In the genomic region with DNA sequence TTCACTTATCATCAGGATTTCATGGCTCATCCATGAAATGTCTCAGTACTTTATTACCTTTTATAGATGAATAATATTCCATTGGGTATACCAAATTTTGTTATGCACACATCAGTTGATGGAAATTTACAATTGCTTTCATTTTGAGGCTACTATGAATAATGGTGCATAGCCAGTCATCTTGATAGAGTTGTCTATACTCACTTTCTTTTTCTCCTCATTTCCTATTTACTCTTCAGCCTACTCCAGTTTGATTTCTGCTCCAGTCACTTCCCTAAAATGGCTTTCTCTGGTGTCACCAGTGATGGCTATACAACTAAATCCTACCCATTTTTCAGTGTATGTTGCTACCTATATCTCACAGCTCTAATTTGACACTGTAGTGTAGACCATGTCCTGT, we compare ENCODE assay signal across 22 cellular contexts.
"Had no signal": no experiment of that assay in that cellular context is flagged by ENCODE, and none has a peak within 500 bp of the region (broad histone marks: within the 10 kb centered on the region; RNA-seq: fewer than 3 reads in every experiment).

No MANE protein-coding gene starts in this region.

- H3K27me3 ChIP-seq: esophagus muscularis mucosa, gastroesophageal sphincter, heart left ventricle, right lobe of liver, stomach, vagina had no signal

- H3K9me3 ChIP-seq: esophagus muscularis mucosa, gastroesophageal sphincter, heart left ventricle, right lobe of liver, stomach, vagina had no signal

- H3K4me3 ChIP-seq: esophagus muscularis mucosa, gastroesophageal sphincter, heart left ventricle, lung, right lobe of liver, stomach, vagina had no signal

- H3K4me1 ChIP-seq: esophagus muscularis mucosa, gastroesophageal sphincter, heart left ventricle, parathyroid adenoma, right lobe of liver, stomach, vagina had no signal

- FAIRE-seq: endothelial cell of umbilical vein, kidney, small intestine had no signal

- H3K27ac ChIP-seq: esophagus muscularis mucosa, gastroesophageal sphincter, heart left ventricle, parathyroid adenoma, right lobe of liver, stomach, vagina had no signal

- ATAC-seq: activated CD4-positive, CD25-positive, alpha-beta regulatory T cell treated with anti-CD3 and anti-CD28 coated beads, Interleukin-2, amount 50 U/mL, for 24 hours; activated naive CD4-positive, alpha-beta T cell treated with anti-CD3 and anti-CD28 coated beads, Interleukin-2, amount 50 U/mL, for 72 hours; activated T-cell treated with anti-CD3 and anti-CD28 coated beads, Interleukin-2, amount 50 U/mL, for 72 hours; gastroesophageal sphincter; heart left ventricle; left lobe of liver; natural killer cell; right lobe of liver had no signal

- H3K36me3 ChIP-seq: esophagus muscularis mucosa, gastroesophageal sphincter, heart left ventricle, right lobe of liver, stomach, vagina had no signal

- DNase-seq: activated CD4-positive, alpha-beta T cell treated with anti-CD3 and anti-CD28 coated beads, Interleukin-2, amount 10 ng/mL, durations not matched to agents 7 days and 5 days; activated gamma-delta T cell; activated T-cell treated with anti-CD3 and anti-CD28 coated beads, Interleukin-2, amount 50 U/mL, for 72 hours; effector CD8-positive, alpha-beta T cell; heart left ventricle; kidney; natural killer cell; right lobe of liver; small intestine; stimulated activated CD4-positive, alpha-beta T cell treated with anti-CD3 and anti-CD28 coated beads, Interleukin-15, amount 100 ng/mL, for 24 hours; stimulated activated CD4-positive, alpha-beta T cell treated with anti-CD3 and anti-CD28 coated beads, Interleukin-2, amount 100 ng/mL, for 48 hours; stomach; trophoblast cell had no signal
